ENCODE assay signal across 21 cellular contexts in genomic region chr22:47295226-47295901, GRCh38.
DNase-seq lines count a peak whose midpoint lies in the region; ATAC-seq and TF ChIP-seq lines count a peak whose summit lies in the region.
"Had no signal": no experiment of that assay in that cellular context is flagged by ENCODE, and none has a peak within 500 bp of the region (broad histone marks: within the 10 kb centered on the region; RNA-seq: fewer than 3 reads in every experiment).

No MANE protein-coding gene starts in this region.

- no peaks in the 10 kb centered on the region for H3K36me3 Mint-ChIP-seq in endodermal cell (ENCODE audit: low read depth)

- H3K27ac ChIP-seq in endodermal cell (ENCODE audit: low read depth, low read length) (no peak overlapping the region), testis (no peak overlapping the region)
- H3K27ac ChIP-seq: GM23248 had no signal

- H3K9me3 ChIP-seq in endodermal cell (ENCODE audit: control insufficient read depth, low read length) (peaks cover 50% of the 10 kb centered on the region), testis (no peaks in the 10 kb centered on the region)
- H3K9me3 ChIP-seq: HAP-1 had no signal

- H3K9me3 Mint-ChIP-seq in endodermal cell: peaks cover 98% of the 10 kb centered on the region
- H3K9me3 Mint-ChIP-seq: CD4-positive, alpha-beta T cell had no signal

- DNase-seq in GM10248 (ENCODE audit: extremely low spot score): peak; percentile 7
- DNase-seq in H7: peak; percentile 23
- DNase-seq in endodermal cell: peak; percentile 13
- DNase-seq in testis: peak; percentile 5
- no peak for DNase-seq in epidermal melanocyte (ENCODE audit: insufficient read length, low spot score)
- no peak for DNase-seq in GM19240 (ENCODE audit: insufficient read length, low spot score)
- DNase-seq: CD4-positive, alpha-beta T cell; COR-L47; DMS 273 treated with DMSO at 0.1 percent for 48 hours; DMS79 treated with DMSO at 0.1 percent for 48 hours; GM23248; IMR-90; NCI-H1417; NCI-H1694 treated with DMSO at 0.1 percent for 48 hours; NCI-H2081 treated with DMSO at 0.1 percent for 48 hours; NCI-H446; NCI-H526 treated with DMSO at 0.1 percent for 48 hours; SHP77 treated with DMSO at 0.1 percent for 48 hours had no signal

- no peak overlapping the region for H3K27ac Mint-ChIP-seq in endodermal cell
- H3K27ac Mint-ChIP-seq: CD4-positive, alpha-beta T cell had no signal

- H3K4me1 ChIP-seq in endodermal cell (ENCODE audit: control insufficient read depth, insufficient read depth, low read length) (no peaks in the 10 kb centered on the region), testis (peaks cover 8% of the 10 kb centered on the region)
- H3K4me1 ChIP-seq: HAP-1 had no signal

- no peaks in the 10 kb centered on the region for H3K27me3 Mint-ChIP-seq in endodermal cell (ENCODE audit: insufficient read depth)

- POLR2A ChIA-PET in GM10248 (lab: Yijun Ruan, JAX): no interaction called here

- H3K27me3 ChIP-seq in H7 (ENCODE audit: control insufficient read depth, insufficient read depth, low read length): no peaks in the 10 kb centered on the region
- no peaks in the 10 kb centered on the region for H3K27me3 ChIP-seq in endodermal cell (ENCODE audit: control insufficient read depth, insufficient read depth, low read length, poor library complexity, severe bottlenecking)
- no peaks in the 10 kb centered on the region for H3K27me3 ChIP-seq in testis

- no peaks in the 10 kb centered on the region for H3K4me1 Mint-ChIP-seq in endodermal cell

- WGBS in endodermal cell (ENCODE audit: insufficient coverage in 1 of 2, insufficient read length in 1 of 2), 2 experiments: 80 to 81% methylated on average over 11 to 21 of the region's 21 CpGs
- WGBS in testis, 2 donors: 90% methylated on average over 17 to 21 of the region's 21 CpGs

- no peak for TF ChIP-seq CTCF in GM10248 (IDR thresholded peaks at IDR 0.05; ENCODE audit: control extremely low read depth, extremely low read depth, low read depth, missing control alignments)
- no peak for TF ChIP-seq CTCF in endodermal cell (conservative IDR thresholded peaks at IDR 0.05)
- no peak for TF ChIP-seq CTCF in testis (IDR thresholded peaks at IDR 0.05)

- CTCF ChIA-PET in GM10248 (lab: Yijun Ruan, JAX): no interaction called here

- H3K9ac ChIP-seq in endodermal cell (ENCODE audit: extremely low read depth, low read length, poor library complexity, severe bottlenecking): no peak overlapping the region
- H3K9ac ChIP-seq: GM23248 had no signal

- no peak overlapping the region for H3K4me3 Mint-ChIP-seq in endodermal cell
- H3K4me3 Mint-ChIP-seq: CD4-positive, alpha-beta T cell had no signal

- no peak for ATAC-seq in HG02884 (IDR thresholded peaks at IDR 0.05; ENCODE audit: unreplicated experiment)
- ATAC-seq: GM12878 had no signal

- TF ChIP-seq POLR2A in testis (IDR thresholded peaks at IDR 0.05): no peak

- intact Hi-C loops in testis (cut with DNase I; ENCODE audit: low total_unique reads): no loop called here

- H3K36me3 ChIP-seq in H7 (replicated peaks; ENCODE audit: control insufficient read depth, insufficient read depth, low read length) (no peaks in the 10 kb centered on the region), endodermal cell (ENCODE audit: control insufficient read depth, insufficient read depth, low read length) (no peaks in the 10 kb centered on the region), testis (ENCODE audit: low read depth, missing control alignments) (no peaks in the 10 kb centered on the region)
- H3K36me3 ChIP-seq: HAP-1 had no signal

- H3K4me3 ChIP-seq in H7 (ENCODE audit: insufficient read depth, low read depth, low read length) (no peak overlapping the region), endodermal cell (ENCODE audit: low read length) (no peak overlapping the region), testis (no peak overlapping the region)
- H3K4me3 ChIP-seq: GM12878, GM23248, HAP-1 had no signal

Comparison
In these comparisons a context has a peak if more than half of its experiments do, and no peak if none do; other contexts are left out.
1. DNase-seq: peak in GM10248 (single experiment), H7 (single experiment), endodermal cell (single experiment) and testis (single experiment); none in epidermal melanocyte (single experiment) and GM19240 (single experiment).